Comparison of ENCODE assay signal across 16 cellular contexts in genomic region chr1:15413563-15414449, GRCh38. TPM values are rescaled to one million over a fixed set of nuclear protein-coding genes. Genes with fewer than 3 reads are reported as not detected.
DNase-seq lines count a peak whose midpoint lies in the region; ATAC-seq and TF ChIP-seq lines count a peak whose summit lies in the region.
"Had no signal": no experiment of that assay in that cellular context is flagged by ENCODE, and none has a peak within 500 bp of the region (broad histone marks: within the 10 kb centered on the region; RNA-seq: fewer than 3 reads in every experiment).

No MANE protein-coding gene starts in this region.

- H3K27me3 Mint-ChIP-seq in CD8-positive, alpha-beta memory T cell = no peaks in the 10 kb centered on the region
- peaks cover 1% of the 10 kb centered on the region for H3K27me3 Mint-ChIP-seq in endodermal cell (ENCODE audit: insufficient read depth)
- H3K27me3 Mint-ChIP-seq in activated CD4-positive, alpha-beta memory T cell treated with anti-CD3 and anti-CD28 coated beads, Interleukin-2, amount 10 ng/mL, durations not matched to agents 7 days and 5 days = peaks cover 5% of the 10 kb centered on the region

- no peak overlapping the region for H3K9ac ChIP-seq in endodermal cell (ENCODE audit: extremely low read depth, low read length, poor library complexity, severe bottlenecking)

- no peak for DNase-seq in CD8-positive, alpha-beta memory T cell
- DNase-seq in PC-9 = no peak
- DNase-seq in endodermal cell = peak; percentile 67
- DNase-seq in skeletal muscle cell (ENCODE audit: low read depth) = no peak
- DNase-seq in activated CD4-positive, alpha-beta memory T cell treated with anti-CD3 and anti-CD28 coated beads, Interleukin-2, amount 10 ng/mL, durations not matched to agents 7 days and 5 days = no peak
- DNase-seq: COR-L47, GF-D8, Karpas-422, mesendoderm, NCI-H1436, NCI-H446, SW 1271 had no signal

- no peak overlapping the region for H3K27ac ChIP-seq in CD8-positive, alpha-beta memory T cell (ENCODE audit: low read depth, low read length)
- 0 out of 2 replicates have a peak overlapping the region, but pooled peaks have one; percentile 57 for H3K27ac ChIP-seq in PC-9
- no peak overlapping the region for H3K27ac ChIP-seq in endodermal cell (ENCODE audit: low read depth, low read length)

- POLR2A ChIA-PET in CD8-positive, alpha-beta memory T cell (lab: Charles Lee) = no interaction called here
- POLR2A ChIA-PET in PC-9 (lab: Charles Lee; ENCODE audit: unreplicated experiment) = no interaction called here
- POLR2A ChIA-PET in activated CD4-positive, alpha-beta memory T cell treated with anti-CD3 and anti-CD28 coated beads, Interleukin-2, amount 10 ng/mL, durations not matched to agents 7 days and 5 days (lab: Charles Lee) = interaction anchor here (1.0 to 2.1 kb wide), 2 partner anchors 13 to 21 kb away, joined by 3 to 5 read pairs; no protein-coding TSS in a partner anchor

- ATAC-seq in GM21515 (IDR thresholded peaks at IDR 0.05; ENCODE audit: unreplicated experiment) (no peak), HG02970 (IDR thresholded peaks at IDR 0.05; ENCODE audit: low FRiP score, unreplicated experiment) (no peak)

- H3K36me3 ChIP-seq in CD8-positive, alpha-beta memory T cell (ENCODE audit: insufficient read depth, low read length) = no peaks in the 10 kb centered on the region
- H3K36me3 ChIP-seq in PC-9 (ENCODE audit: low read depth) = 0 out of 2 replicates have a peak, but pooled peaks cover 6% of the 10 kb centered on the region
- H3K36me3 ChIP-seq in endodermal cell (ENCODE audit: control insufficient read depth, insufficient read depth, low read length) = peaks cover 27% of the 10 kb centered on the region

- intact Hi-C loops in PC-9 (cut with micrococcal nuclease; ENCODE audit: unreplicated experiment) = no loop called here

- peaks cover 3 to 44% (median 5%) of the 10 kb centered on the region in 3 donors for H3K36me3 Mint-ChIP-seq in CD8-positive, alpha-beta memory T cell
- H3K36me3 Mint-ChIP-seq in endodermal cell (ENCODE audit: low read depth) = peaks cover 26% of the 10 kb centered on the region
- H3K36me3 Mint-ChIP-seq in activated CD4-positive, alpha-beta memory T cell treated with anti-CD3 and anti-CD28 coated beads, Interleukin-2, amount 10 ng/mL, durations not matched to agents 7 days and 5 days (ENCODE audit: low read depth) = peaks cover 54% of the 10 kb centered on the region

- peaks cover 75% of the 10 kb centered on the region for H3K79me2 ChIP-seq in PC-9 (ENCODE audit: low read depth)

- TF ChIP-seq CTCF in PC-9 (conservative IDR thresholded peaks at IDR 0.05) (no peak), endodermal cell (conservative IDR thresholded peaks at IDR 0.05) (no peak)

- peak overlapping the region; percentile 2 to 98 (median 76) for H3K4me3 Mint-ChIP-seq in CD8-positive, alpha-beta memory T cell
- no peak overlapping the region for H3K4me3 Mint-ChIP-seq in endodermal cell
- H3K4me3 Mint-ChIP-seq in activated CD4-positive, alpha-beta memory T cell treated with anti-CD3 and anti-CD28 coated beads, Interleukin-2, amount 10 ng/mL, durations not matched to agents 7 days and 5 days = no peak overlapping the region

- no peaks in the 10 kb centered on the region for H3K9me3 Mint-ChIP-seq in CD8-positive, alpha-beta memory T cell
- no peaks in the 10 kb centered on the region for H3K9me3 Mint-ChIP-seq in endodermal cell
- no peaks in the 10 kb centered on the region for H3K9me3 Mint-ChIP-seq in activated CD4-positive, alpha-beta memory T cell treated with anti-CD3 and anti-CD28 coated beads, Interleukin-2, amount 10 ng/mL, durations not matched to agents 7 days and 5 days

- peaks cover 64% of the 10 kb centered on the region for H3K4me1 ChIP-seq in CD8-positive, alpha-beta memory T cell (ENCODE audit: insufficient read depth, low read length)
- H3K4me1 ChIP-seq in PC-9 (replicated peaks; ENCODE audit: insufficient read depth) (peaks cover 50% of the 10 kb centered on the region), endodermal cell (ENCODE audit: control insufficient read depth, insufficient read depth, low read length) (peaks cover 20% of the 10 kb centered on the region)

- CTCF ChIA-PET in CD8-positive, alpha-beta memory T cell (lab: Charles Lee) = no interaction called here
- CTCF ChIA-PET in PC-9 (lab: Charles Lee) = no interaction called here
- CTCF ChIA-PET in activated CD4-positive, alpha-beta memory T cell treated with anti-CD3 and anti-CD28 coated beads, Interleukin-2, amount 10 ng/mL, durations not matched to agents 7 days and 5 days (lab: Charles Lee) = interaction anchor here (0.6 to 1.6 kb wide), 2 partner anchors 8 to 91 kb away, joined by 3 to 6 read pairs; no protein-coding TSS in a partner anchor

- no peaks in the 10 kb centered on the region for H3K9me3 ChIP-seq in CD8-positive, alpha-beta memory T cell (ENCODE audit: low read length)
- H3K9me3 ChIP-seq in PC-9 (ENCODE audit: insufficient read depth, low read depth) (no peaks in the 10 kb centered on the region), endodermal cell (ENCODE audit: control insufficient read depth, low read length) (no peaks in the 10 kb centered on the region)

- peaks cover 78 to 85% (median 78%) of the 10 kb centered on the region in 3 donors for H3K4me1 Mint-ChIP-seq in CD8-positive, alpha-beta memory T cell
- peaks cover 46% of the 10 kb centered on the region for H3K4me1 Mint-ChIP-seq in endodermal cell
- peaks cover 73% of the 10 kb centered on the region for H3K4me1 Mint-ChIP-seq in activated CD4-positive, alpha-beta memory T cell treated with anti-CD3 and anti-CD28 coated beads, Interleukin-2, amount 10 ng/mL, durations not matched to agents 7 days and 5 days

- H3K27ac Mint-ChIP-seq in CD8-positive, alpha-beta memory T cell = peak overlapping the region; percentile 32 to 99 (median 97)
- H3K27ac Mint-ChIP-seq in endodermal cell = peak overlapping the region; percentile 61
- no peak overlapping the region for H3K27ac Mint-ChIP-seq in activated CD4-positive, alpha-beta memory T cell treated with anti-CD3 and anti-CD28 coated beads, Interleukin-2, amount 10 ng/mL, durations not matched to agents 7 days and 5 days

- no peak overlapping the region for H3K4me3 ChIP-seq in CD8-positive, alpha-beta memory T cell (ENCODE audit: low read length)
- H3K4me3 ChIP-seq in PC-9 (no peak overlapping the region), endodermal cell (ENCODE audit: low read length) (no peak overlapping the region), skeletal muscle cell (ENCODE audit: low read depth, low read length) (peak overlapping the region; percentile 20)

- BruUV-seq in PC-9 (replicated peaks; lab: Mats Ljungman, UMichigan) = no TSS peak

- no peaks in the 10 kb centered on the region for H3K27me3 ChIP-seq in CD8-positive, alpha-beta memory T cell (ENCODE audit: insufficient read depth, low read length, poor library complexity, severe bottlenecking)
- H3K27me3 ChIP-seq in PC-9 (ENCODE audit: insufficient read depth, low read depth) (no peaks in the 10 kb centered on the region), endodermal cell (ENCODE audit: control insufficient read depth, insufficient read depth, low read length, poor library complexity, severe bottlenecking) (no peaks in the 10 kb centered on the region)

- no peaks in the 10 kb centered on the region for H3K9me2 ChIP-seq in PC-9 (ENCODE audit: insufficient read depth)

- H2AFZ ChIP-seq in PC-9 = no peak overlapping the region

- H4K20me1 ChIP-seq in PC-9 (ENCODE audit: insufficient read depth) = peaks cover 10% of the 10 kb centered on the region

- peaks cover 39% of the 10 kb centered on the region for H3F3A ChIP-seq in PC-9 (ENCODE audit: insufficient read depth, low read depth)

- WGBS in endodermal cell (ENCODE audit: insufficient coverage in 1 of 2, insufficient read length in 1 of 2), 2 experiments = 90 to 94% methylated on average over 16 to 21 of the region's 21 CpGs

- peak overlapping the region; percentile 94; the same call in 1 of the 2 replicates for H3K4me2 ChIP-seq in PC-9

RNA-seq across cellular contexts. Expression of gene EFHD2, which starts 4.1 kb away (rescaled TPM):
- total RNA-seq in CD8-positive, alpha-beta memory T cell = 10 to 100 TPM; 64.7 to 67.9 TPM
- 154 TPM for polyA plus RNA-seq in CD8-positive, alpha-beta memory T cell
- total RNA-seq in PC-9 (2021) = 129 and 160 TPM in 2 replicates
- total RNA-seq in endodermal cell = 10 to 100 TPM; 36.7 to 47.6 TPM
- polyA plus RNA-seq in endodermal cell (2013, experiment 1 of 2) = 20.3 TPM
- polyA plus RNA-seq in endodermal cell (2013, experiment 2 of 2) = 20.0 TPM
- 10 to 100 TPM; 97.7 to 99.7 TPM for total RNA-seq in activated CD4-positive, alpha-beta memory T cell treated with anti-CD3 and anti-CD28 coated beads, Interleukin-2, amount 10 ng/mL, durations not matched to agents 7 days and 5 days

RNA-seq across cellular contexts. Expression of gene CTRC, which starts 24.4 kb away (rescaled TPM):
- total RNA-seq in CD8-positive, alpha-beta memory T cell = not detected
- polyA plus RNA-seq in CD8-positive, alpha-beta memory T cell = not detected
- not detected in 2 replicates for total RNA-seq in PC-9 (2021)
- not detected for total RNA-seq in endodermal cell
- not detected for polyA plus RNA-seq in endodermal cell (2013, experiment 1 of 2)
- polyA plus RNA-seq in endodermal cell (2013, experiment 2 of 2) = not detected
- total RNA-seq in activated CD4-positive, alpha-beta memory T cell treated with anti-CD3 and anti-CD28 coated beads, Interleukin-2, amount 10 ng/mL, durations not matched to agents 7 days and 5 days = under 1 TPM; 0.45 to 0.73 TPM
- total RNA-seq: dermis blood vessel endothelial cell, pulmonary artery endothelial cell had no signal

RNA-seq across cellular contexts. Expression of gene CELA2A, which starts 42.7 kb away (rescaled TPM):
- not detected for total RNA-seq in CD8-positive, alpha-beta memory T cell
- not detected for polyA plus RNA-seq in CD8-positive, alpha-beta memory T cell
- not detected in 2 replicates for total RNA-seq in PC-9 (2021)
- total RNA-seq in endodermal cell = not detected
- not detected for polyA plus RNA-seq in endodermal cell (2013, experiment 1 of 2)
- polyA plus RNA-seq in endodermal cell (2013, experiment 2 of 2) = not detected
- total RNA-seq in activated CD4-positive, alpha-beta memory T cell treated with anti-CD3 and anti-CD28 coated beads, Interleukin-2, amount 10 ng/mL, durations not matched to agents 7 days and 5 days = not detected
- total RNA-seq: dermis blood vessel endothelial cell, pulmonary artery endothelial cell had no signal

Comparison
In these comparisons a context has a peak if more than half of its experiments do, and no peak if none do; other contexts are left out.
1. H3K4me3 Mint-ChIP-seq: peak in CD8-positive, alpha-beta memory T cell (7 of 7); none in endodermal cell (single experiment) and activated CD4-positive, alpha-beta memory T cell treated with anti-CD3 and anti-CD28 coated beads, Interleukin-2, amount 10 ng/mL, durations not matched to agents 7 days and 5 days (single experiment).